Comparison of ENCODE assay signal across 15 cellular contexts in the genomic region with DNA sequence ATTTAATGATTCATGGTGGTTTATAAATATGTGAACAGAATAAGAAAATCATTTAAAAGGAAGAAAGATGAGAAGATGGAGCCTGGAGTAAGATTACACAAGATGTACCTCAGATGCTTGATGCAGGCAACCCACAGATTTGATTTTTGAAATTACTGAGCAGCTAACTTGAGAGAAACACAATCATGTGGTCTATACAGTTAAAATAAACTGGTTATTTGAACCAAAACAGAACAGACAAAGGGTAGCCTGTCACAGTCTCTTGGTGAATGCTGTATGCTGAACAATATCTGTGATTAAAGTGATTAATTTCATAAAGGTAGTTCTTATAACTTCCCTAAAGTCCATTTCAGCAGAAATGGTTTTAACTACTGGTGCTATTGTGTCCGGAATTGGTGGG. TPM values are rescaled to one million over a fixed set of nuclear protein-coding genes. Genes with fewer than 3 reads are reported as not detected.
DNase-seq lines count a peak whose midpoint lies in the region; ATAC-seq and TF ChIP-seq lines count a peak whose summit lies in the region.
"Had no signal": no experiment of that assay in that cellular context is flagged by ENCODE, and none has a peak within 500 bp of the region (broad histone marks: within the 10 kb centered on the region; RNA-seq: fewer than 3 reads in every experiment).

No MANE protein-coding gene starts in this region.

- H3K18ac ChIP-seq in IMR-90 (ENCODE audit: low read depth, low read length) = no peak overlapping the region

- no peak overlapping the region for H2BK15ac ChIP-seq in IMR-90 (ENCODE audit: low read depth, low read length)

- DNase-seq in activated naive CD4-positive, alpha-beta T cell treated with anti-CD3 and anti-CD28 coated beads, Interleukin-2, amount 50 U/mL, for 72 hours (ENCODE audit: low spot score in 2 of 2) = no peak
- no peak for DNase-seq in activated naive CD4-positive, alpha-beta T cell treated with Interleukin-2 at 50 U/mL for 16 hours
- DNase-seq in IMR-90 (peak; percentile 7), iris pigment epithelial cell (ENCODE audit: low read depth) (peak; percentile 42), NCI-H1694 (lab: John Stamatoyannopoulos, UW) (no peak)
- no peak for DNase-seq in activated T-helper 1 cell treated with anti-CD3 and anti-CD28 coated beads, Interleukin-12 subunit alpha, Interleukin-12 subunit beta, Interleukin-2, Interleukin-4 antibody, amounts not matched to agents 30 ng/mL and 10 ng/mL and 1 ng/mL, durations not matched to agents 14 hours and 24 hours and 36 hours (ENCODE audit: low spot score)
- DNase-seq: DMS79 treated with DMSO at 0.1 percent for 48 hours; GOT3; NCI-H1105; NCI-H1694 treated with DMSO at 0.1 percent for 48 hours; NK-92 treated with Interleukin-12 subunit alpha and Interleukin-12 subunit beta, amount 100 ng/mL, for 24 hours; Peyer's patch had no signal

- H3K27ac Mint-ChIP-seq in activated naive CD4-positive, alpha-beta T cell treated with anti-CD3 and anti-CD28 coated beads, Interleukin-2, amount 50 U/mL, for 72 hours = peak overlapping the region; percentile 16 to 65
- peak overlapping the region; percentile 31 for H3K27ac Mint-ChIP-seq in activated T-helper 1 cell treated with anti-CD3 and anti-CD28 coated beads, Interleukin-12 subunit alpha, Interleukin-12 subunit beta, Interleukin-2, Interleukin-4 antibody, amounts not matched to agents 30 ng/mL and 10 ng/mL and 1 ng/mL, durations not matched to agents 14 hours and 24 hours and 36 hours

- no peak overlapping the region for H3K4ac ChIP-seq in IMR-90 (ENCODE audit: low read depth, low read length)

- no peak overlapping the region for H4K8ac ChIP-seq in IMR-90 (ENCODE audit: low read depth in 2 of 2, low read length in 2 of 2)

- POLR2A ChIA-PET in IMR-90 (lab: Charles Lee; ENCODE audit: unreplicated experiment) = no interaction called here

- intact Hi-C loops in IMR-90 (cut with micrococcal nuclease) = loop anchor here (10.0 kb wide), 1 partner anchor 127 kb away; no protein-coding TSS in a partner anchor
- intact Hi-C loops in activated T-helper 1 cell treated with anti-CD3 and anti-CD28 coated beads, Interleukin-12 subunit alpha, Interleukin-12 subunit beta, Interleukin-2, Interleukin-4 antibody, amounts not matched to agents 30 ng/mL and 10 ng/mL and 1 ng/mL, durations not matched to agents 14 hours and 24 hours and 36 hours (cut with micrococcal nuclease) = loop anchor here (10.0 kb wide), 2 partner anchors 627 to 677 kb away; partner anchors contain the start of genes SEL1L3 and SMIM20

- H3K9ac ChIP-seq in IMR-90 (ENCODE audit: low read depth, low read length) = no peak overlapping the region

- BruUV-seq in IMR-90 (replicated peaks; lab: Mats Ljungman, UMichigan) = no TSS peak

- dilution Hi-C loops in IMR-90 (cut with HindIII; ENCODE audit: low sequenced_read_pairs, unreplicated experiment) = no loop called here

- H3K9me3 ChIP-seq in IMR-90 (ENCODE audit: control insufficient read depth, insufficient read depth, low read length) = peaks cover 1% of the 10 kb centered on the region; the same call in 1 of the 2 replicates
- H3K9me3 ChIP-seq: Peyer's patch, SJSA1 had no signal

- no peaks in the 10 kb centered on the region for H3K27me3 Mint-ChIP-seq in activated T-helper 1 cell treated with anti-CD3 and anti-CD28 coated beads, Interleukin-12 subunit alpha, Interleukin-12 subunit beta, Interleukin-2, Interleukin-4 antibody, amounts not matched to agents 30 ng/mL and 10 ng/mL and 1 ng/mL, durations not matched to agents 14 hours and 24 hours and 36 hours (ENCODE audit: insufficient read depth)

- peaks cover 31 to 38% of the 10 kb centered on the region in 2 donors for H3K36me3 Mint-ChIP-seq in activated naive CD4-positive, alpha-beta T cell treated with anti-CD3 and anti-CD28 coated beads, Interleukin-2, amount 50 U/mL, for 72 hours
- peaks cover 23% of the 10 kb centered on the region for H3K36me3 Mint-ChIP-seq in activated T-helper 1 cell treated with anti-CD3 and anti-CD28 coated beads, Interleukin-12 subunit alpha, Interleukin-12 subunit beta, Interleukin-2, Interleukin-4 antibody, amounts not matched to agents 30 ng/mL and 10 ng/mL and 1 ng/mL, durations not matched to agents 14 hours and 24 hours and 36 hours (ENCODE audit: low read depth)

- ATAC-seq in activated naive CD4-positive, alpha-beta T cell treated with anti-CD3 and anti-CD28 coated beads, Interleukin-2, amount 50 U/mL, for 72 hours = no peak
- no peak for ATAC-seq in IMR-90 (ENCODE audit: low read depth)
- no peak for ATAC-seq in GM18519 (IDR thresholded peaks at IDR 0.05; ENCODE audit: low FRiP score, unreplicated experiment)

- H3K56ac ChIP-seq in IMR-90 (ENCODE audit: extremely low read depth, insufficient read depth, low read length) = no peak overlapping the region

- TF ChIP-seq POLR2A in IMR-90 (IDR thresholded peaks at IDR 0.05; ENCODE audit: low read depth, low read length) = no peak

- no peak overlapping the region for H4K91ac ChIP-seq in IMR-90 (ENCODE audit: insufficient read depth, low read depth, low read length)

- TF ChIP-seq RAD21 in IMR-90 (IDR thresholded peaks at IDR 0.05; ENCODE audit: low read length) = no peak

- no peak overlapping the region for H2BK120ac ChIP-seq in IMR-90 (ENCODE audit: low read depth, low read length)

- CTCF ChIA-PET in IMR-90 (lab: Yijun Ruan, JAX) = no interaction called here

- H3K4me1 ChIP-seq in IMR-90 (ENCODE audit: control insufficient read depth, insufficient read depth, low read length) = 0 out of 2 replicates have a peak, but pooled peaks cover 2% of the 10 kb centered on the region

- H3K79me1 ChIP-seq in IMR-90 (ENCODE audit: low read depth in 1 of 2, low read length in 2 of 2) = peaks cover 15 to 30% of the 10 kb centered on the region in 2 experiments

- H3K9me3 Mint-ChIP-seq in activated naive CD4-positive, alpha-beta T cell treated with anti-CD3 and anti-CD28 coated beads, Interleukin-2, amount 50 U/mL, for 72 hours = peaks cover 5 to 10% of the 10 kb centered on the region in 2 donors
- H3K9me3 Mint-ChIP-seq in activated T-helper 1 cell treated with anti-CD3 and anti-CD28 coated beads, Interleukin-12 subunit alpha, Interleukin-12 subunit beta, Interleukin-2, Interleukin-4 antibody, amounts not matched to agents 30 ng/mL and 10 ng/mL and 1 ng/mL, durations not matched to agents 14 hours and 24 hours and 36 hours = peaks cover 20% of the 10 kb centered on the region

- no peak overlapping the region for H2AK9ac ChIP-seq in IMR-90 (replicated peaks; ENCODE audit: low read depth, low read length, poor library complexity)

- no peak overlapping the region for H3K4me3 ChIP-seq in IMR-90 (ENCODE audit: insufficient read depth, low read depth, low read length)
- H3K4me3 ChIP-seq: Peyer's patch, SJSA1 had no signal

- H4K20me1 ChIP-seq in IMR-90 (ENCODE audit: insufficient read depth, low read length) = no peaks in the 10 kb centered on the region; the same call in 1 of the 2 replicates

- no peak overlapping the region for H2AK5ac ChIP-seq in IMR-90 (ENCODE audit: low read depth, low read length)

- no peak for TF ChIP-seq CTCF in IMR-90 (conservative IDR thresholded peaks at IDR 0.05; ENCODE audit: low read depth, low read length)

- in situ Hi-C loops in IMR-90 (cut with MboI; ENCODE audit: low sequenced_read_pairs) = no loop called here

- H3K9me1 ChIP-seq in IMR-90 (ENCODE audit: insufficient read depth, low read length) = no peaks in the 10 kb centered on the region

- H3K14ac ChIP-seq in IMR-90 (replicated peaks; ENCODE audit: low read depth, low read length) = no peak overlapping the region

- no peak overlapping the region for H4K5ac ChIP-seq in IMR-90 (ENCODE audit: low read depth, low read length)

- H2BK20ac ChIP-seq in IMR-90 (ENCODE audit: low read depth, low read length) = no peak overlapping the region

- H3K4me2 ChIP-seq in IMR-90 (ENCODE audit: low read depth, low read length) = no peak overlapping the region

- H3K36me3 ChIP-seq in IMR-90 (ENCODE audit: control insufficient read depth, insufficient read depth, low read length) = no peaks in the 10 kb centered on the region
- H3K36me3 ChIP-seq: Peyer's patch, SJSA1 had no signal

- no peak overlapping the region for H2AFZ ChIP-seq in IMR-90 (replicated peaks; ENCODE audit: low read length, poor library complexity)

- H3K4me1 Mint-ChIP-seq in activated T-helper 1 cell treated with anti-CD3 and anti-CD28 coated beads, Interleukin-12 subunit alpha, Interleukin-12 subunit beta, Interleukin-2, Interleukin-4 antibody, amounts not matched to agents 30 ng/mL and 10 ng/mL and 1 ng/mL, durations not matched to agents 14 hours and 24 hours and 36 hours (ENCODE audit: low read depth) = peaks cover 51% of the 10 kb centered on the region

- H2BK5ac ChIP-seq in IMR-90 (ENCODE audit: low read depth, low read length, poor library complexity, severe bottlenecking) = no peak overlapping the region

- no peak overlapping the region for H3K23ac ChIP-seq in IMR-90 (ENCODE audit: low read depth, low read length)

- no peaks in the 10 kb centered on the region for H3K27me3 ChIP-seq in IMR-90 (ENCODE audit: control insufficient read depth, insufficient read depth, low read length)
- H3K27me3 ChIP-seq: Peyer's patch, SJSA1 had no signal

- H3K4me3 Mint-ChIP-seq in activated T-helper 1 cell treated with anti-CD3 and anti-CD28 coated beads, Interleukin-12 subunit alpha, Interleukin-12 subunit beta, Interleukin-2, Interleukin-4 antibody, amounts not matched to agents 30 ng/mL and 10 ng/mL and 1 ng/mL, durations not matched to agents 14 hours and 24 hours and 36 hours = peak overlapping the region; percentile 28

- WGBS in IMR-90 (ENCODE audit: extremely low coverage in 2 of 2, insufficient read length in 1 of 2), 2 experiments = 100% methylated on average over 1 of the region's 1 CpG; no CpG with 5 or more reads in 1 of the 2 experiments

- H3K27ac ChIP-seq in IMR-90 (ENCODE audit: insufficient read depth, low read length) = no peak overlapping the region
- H3K27ac ChIP-seq: C4-2B, Peyer's patch, SJSA1 had no signal

TF ChIP-seq in IMR-90, 13 proteins besides CTCF, POLR2A, EP300 and RAD21 (continues in another document):
- no peak for TF ChIP-seq USF2 (IDR thresholded peaks at IDR 0.05; ENCODE audit: low read depth, low read length)

RNA-seq across cellular contexts. Expression of gene PI4K2B, which starts 4.2 kb away (rescaled TPM):
- 10 to 100 TPM; 34.5 to 44.6 TPM for total RNA-seq in activated naive CD4-positive, alpha-beta T cell treated with anti-CD3 and anti-CD28 coated beads, Interleukin-2, amount 50 U/mL, for 72 hours
- 6.5 and 25.3 TPM in 2 replicates for total RNA-seq in IMR-90 (2012; rRNA removed)
- polyA plus RNA-seq in IMR-90 (2012; rRNA removed) = 6.5 and 7.6 TPM in 2 replicates
- polyA plus RNA-seq in IMR-90 (2012; cell fraction: cytosol; rRNA removed) = 1.5 and 1.9 TPM in 2 replicates
- 1.1 and 2.6 TPM in 2 replicates for polyA plus RNA-seq in IMR-90 (2012; cell fraction: nucleus; rRNA removed; ENCODE audit: low replicate concordance)
- 29.4 and 32.5 TPM in 2 replicates for total RNA-seq in activated T-helper 1 cell treated with anti-CD3 and anti-CD28 coated beads, Interleukin-12 subunit alpha, Interleukin-12 subunit beta, Interleukin-2, Interleukin-4 antibody, amounts not matched to agents 30 ng/mL and 10 ng/mL and 1 ng/mL, durations not matched to agents 14 hours and 24 hours and 36 hours

Comparison
In these comparisons a context has a peak if more than half of its experiments do, and no peak if none do; other contexts are left out.
1. DNase-seq: peak in IMR-90 (single experiment) and iris pigment epithelial cell (single experiment); none in activated naive CD4-positive, alpha-beta T cell treated with anti-CD3 and anti-CD28 coated beads, Interleukin-2, amount 50 U/mL, for 72 hours (0 of 2), activated naive CD4-positive, alpha-beta T cell treated with Interleukin-2 at 50 U/mL for 16 hours (single experiment), activated T-helper 1 cell treated with anti-CD3 and anti-CD28 coated beads, Interleukin-12 subunit alpha, Interleukin-12 subunit beta, Interleukin-2, Interleukin-4 antibody, amounts not matched to agents 30 ng/mL and 10 ng/mL and 1 ng/mL, durations not matched to agents 14 hours and 24 hours and 36 hours (single experiment) and NCI-H1694 (single experiment).